In genomic region chr16:84820305-84820684, GRCh38 we compare ENCODE assay signal across 8 cellular contexts. TPM values are rescaled to one million over a fixed set of nuclear protein-coding genes. Genes with fewer than 3 reads are reported as not detected.
DNase-seq lines count a peak whose midpoint lies in the region; ATAC-seq, FAIRE-seq and TF ChIP-seq lines count a peak whose summit lies in the region.

No MANE protein-coding gene starts in this region.

- no peak for TF ChIP-seq POLR2A in K562 (conservative IDR thresholded peaks at IDR 0.05)

- no peak overlapping the region for H4K91ac ChIP-seq in mesenchymal stem cell (ENCODE audit: low read length)

- no peak overlapping the region for H2BK5ac ChIP-seq in mesenchymal stem cell (ENCODE audit: low read depth, low read length, poor library complexity, severe bottlenecking)

- peaks cover 13% of the 10 kb centered on the region for H3K4me1 Mint-ChIP-seq in activated T-cell treated with anti-CD3 and anti-CD28 coated beads, Interleukin-2, amount 50 U/mL, for 4 hours (ENCODE audit: low read depth)
- H3K4me1 Mint-ChIP-seq in type B pancreatic cell (ENCODE audit: unreplicated experiment): peaks cover 28% of the 10 kb centered on the region

- POLR2A ChIA-PET in K562 (lab: Yijun Ruan, JAX): interaction anchor here (0.6 to 1.0 kb wide), 3 partner anchors 13 to 85 kb away, joined by 3 to 4 read pairs (median 3); no protein-coding TSS in a partner anchor

- no TSS peak for BruUV-seq in K562 (replicated peaks; lab: Mats Ljungman, UMichigan)

- peaks cover 17% of the 10 kb centered on the region for H3K27me3 Mint-ChIP-seq in activated T-cell treated with anti-CD3 and anti-CD28 coated beads, Interleukin-2, amount 50 U/mL, for 4 hours (ENCODE audit: low read depth)
- H3K27me3 Mint-ChIP-seq in type B pancreatic cell: peaks cover 17% of the 10 kb centered on the region

- DNase-seq in activated T-cell treated with anti-CD3 and anti-CD28 coated beads, Interleukin-2, amount 50 U/mL, for 4 hours: no peak
- no peak for DNase-seq in activated T-cell treated with anti-CD3 and anti-CD28 coated beads, Interleukin-2, amount 50 U/mL, for 48 hours
- no peak for DNase-seq in K562 (ENCODE audit: extremely low read depth in 1 of 4, low spot score in 3 of 4)
- DNase-seq in mesenchymal stem cell: peak; percentile 52
- no peak for DNase-seq in type B pancreatic cell (ENCODE audit: extremely low spot score, unreplicated experiment)
- no peak for DNase-seq in SKM-1 treated with dmso at 0.1 percent for 144 hours (lab: John Stamatoyannopoulos, UW; ENCODE audit: unreplicated experiment)
- no peak for DNase-seq in Ammon's horn (ENCODE audit: low spot score)

- H3K9ac ChIP-seq in K562 (ENCODE audit: insufficient read depth in 1 of 2, low read depth in 2 of 2, low read length in 2 of 2): 0 out of 4 replicates have a peak overlapping the region, but pooled peaks of 1 of the 2 experiments have one; percentile 77
- H3K9ac ChIP-seq in mesenchymal stem cell (ENCODE audit: low read length): peak overlapping the region; percentile 58

- no peak overlapping the region for H2BK120ac ChIP-seq in mesenchymal stem cell (ENCODE audit: low read depth, low read length)

- H3K23ac ChIP-seq in mesenchymal stem cell (ENCODE audit: low read length in 2 of 2): no peak overlapping the region

- H3K27ac Mint-ChIP-seq in type B pancreatic cell: peak overlapping the region; percentile 91

- CTCF ChIA-PET in K562 (lab: Yijun Ruan, JAX; ENCODE audit: low intra/inter-chr PET ratio): no interaction called here

- H3K9me3 ChIP-seq in K562 (replicated peaks; ENCODE audit: control insufficient read depth, insufficient read depth, low read depth, low read length): no peaks in the 10 kb centered on the region
- no peaks in the 10 kb centered on the region for H3K9me3 ChIP-seq in mesenchymal stem cell (ENCODE audit: control insufficient read depth, low read length)

- H3K9me1 ChIP-seq in K562 (ENCODE audit: control insufficient read depth, insufficient read depth, low read length): no peaks in the 10 kb centered on the region

- TF ChIP-seq CTCF in K562 (IDR thresholded peaks at IDR 0.05 in 2 of 3, conservative IDR thresholded peaks at IDR 0.05 in 1 of 3; ENCODE audit: insufficient read depth in 2 of 3, low read depth in 1 of 3, low read length in 3 of 3) (no peak), type B pancreatic cell (conservative IDR thresholded peaks at IDR 0.05) (no peak)

- FAIRE-seq in K562 (lab: Jason Lieb, UNC): no peak

- peak overlapping the region in 1 of 2 experiments; percentile 89 for H3K14ac ChIP-seq in mesenchymal stem cell (ENCODE audit: low read length in 2 of 2)

- H3K9me3 Mint-ChIP-seq in activated T-cell treated with anti-CD3 and anti-CD28 coated beads, Interleukin-2, amount 50 U/mL, for 4 hours: no peaks in the 10 kb centered on the region
- no peaks in the 10 kb centered on the region for H3K9me3 Mint-ChIP-seq in type B pancreatic cell

- TF ChIP-seq RAD21 in K562 (CRISPR knock-in tag; conservative IDR thresholded peaks at IDR 0.05 in 1 of 2, IDR thresholded peaks at IDR 0.05 in 1 of 2): no peak

- no peak overlapping the region for H3K27ac ChIP-seq in K562 (ENCODE audit: extremely low read depth, low read depth, low read length)
- H3K27ac ChIP-seq in mesenchymal stem cell (ENCODE audit: low read length, poor library complexity, severe bottlenecking): no peak overlapping the region

- no peaks in the 10 kb centered on the region for H3K79me1 ChIP-seq in mesenchymal stem cell (replicated peaks; ENCODE audit: low read length, poor library complexity, severe bottlenecking)

- H3K36me3 Mint-ChIP-seq in activated T-cell treated with anti-CD3 and anti-CD28 coated beads, Interleukin-2, amount 50 U/mL, for 4 hours (ENCODE audit: insufficient read depth): no peaks in the 10 kb centered on the region
- no peaks in the 10 kb centered on the region for H3K36me3 Mint-ChIP-seq in type B pancreatic cell

- no peak overlapping the region for H2AK5ac ChIP-seq in mesenchymal stem cell (ENCODE audit: low read length, severe bottlenecking)

- in situ Hi-C loops in K562 (cut with MboI): no loop called here

- no peak for ATAC-seq in activated T-cell treated with anti-CD3 and anti-CD28 coated beads, Interleukin-2, amount 50 U/mL, for 4 hours
- ATAC-seq in K562: no peak
- ATAC-seq in GM19463 (IDR thresholded peaks at IDR 0.05; ENCODE audit: unreplicated experiment): no peak

- peaks cover 14% of the 10 kb centered on the region; the same call in 1 of the 2 replicates for H4K20me1 ChIP-seq in K562 (replicated peaks; ENCODE audit: control insufficient read depth, insufficient read depth, low read length)

- H3K27me3 ChIP-seq in K562 (ENCODE audit: control insufficient read depth in 2 of 2, insufficient read depth in 2 of 2, low read length in 2 of 2): peaks cover 52 to 80% of the 10 kb centered on the region in 2 experiments
- H3K27me3 ChIP-seq in mesenchymal stem cell (ENCODE audit: control insufficient read depth in 1 of 2, insufficient read depth in 1 of 2, low read length in 2 of 2): peaks cover 3% of the 10 kb centered on the region in 2 experiments

- H3K18ac ChIP-seq in mesenchymal stem cell (ENCODE audit: low read depth in 1 of 2, low read length in 2 of 2): peak overlapping the region; percentile 17 to 89

- intact Hi-C loops in K562 (cut with micrococcal nuclease): no loop called here

- no peak overlapping the region for H2BK15ac ChIP-seq in mesenchymal stem cell (ENCODE audit: low read depth, poor library complexity, severe bottlenecking)

- H3K4me3 Mint-ChIP-seq in activated T-cell treated with anti-CD3 and anti-CD28 coated beads, Interleukin-2, amount 50 U/mL, for 4 hours: peak overlapping the region; percentile 74
- H3K4me3 Mint-ChIP-seq in type B pancreatic cell: peak overlapping the region; percentile 92

- no peak for TF ChIP-seq EP300 in K562 (IDR thresholded peaks at IDR 0.05; ENCODE audit: low read length)

- 7% methylated on average over 8 of the region's 8 CpGs for WGBS in K562 (ENCODE audit: insufficient coverage, low coverage, missing lambda C conversion rate)
- WGBS in mesenchymal stem cell: 81% methylated on average over 8 of the region's 8 CpGs

- H3K4me3 ChIP-seq in K562 (no peak overlapping the region), mesenchymal stem cell (ENCODE audit: insufficient read depth in 1 of 2, low read depth in 1 of 2, low read length in 2 of 2) (peak overlapping the region; percentile 54 to 76)

- H2BK12ac ChIP-seq in mesenchymal stem cell (ENCODE audit: low read length in 2 of 2): no peak overlapping the region

- H3K36me3 ChIP-seq in K562 (ENCODE audit: control insufficient read depth, insufficient read depth, low read length) (no peaks in the 10 kb centered on the region), mesenchymal stem cell (ENCODE audit: control insufficient read depth in 1 of 2, insufficient read depth in 2 of 2, low read depth in 1 of 2, low read length in 2 of 2) (no peaks in the 10 kb centered on the region)

- peak overlapping the region; percentile 67; the same call in 1 of the 2 replicates for H3K4me2 ChIP-seq in K562 (ENCODE audit: insufficient read depth, low read length)
- H3K4me2 ChIP-seq in mesenchymal stem cell (ENCODE audit: low read length, poor library complexity, severe bottlenecking): peak overlapping the region; percentile 91

- H3K79me2 ChIP-seq in K562 (ENCODE audit: control insufficient read depth, insufficient read depth, low read length): no peaks in the 10 kb centered on the region

- H2AFZ ChIP-seq in K562 (ENCODE audit: low read depth, low read length) (no peak overlapping the region), mesenchymal stem cell (ENCODE audit: low read depth, low read length) (no peak overlapping the region)

- H3K4me1 ChIP-seq in K562 (replicated peaks in 1 of 2; ENCODE audit: control insufficient read depth in 2 of 2, insufficient read depth in 2 of 2, low read length in 2 of 2) (peaks cover 8 to 12% of the 10 kb centered on the region in 2 experiments; a peak in 2 of 5 replicates), mesenchymal stem cell (ENCODE audit: control insufficient read depth, insufficient read depth, low read depth, low read length) (peaks cover 13% of the 10 kb centered on the region)

- H3K4ac ChIP-seq in mesenchymal stem cell (ENCODE audit: low read depth in 1 of 2, low read length in 2 of 2): no peak overlapping the region

- no peak overlapping the region for H4K8ac ChIP-seq in mesenchymal stem cell (ENCODE audit: low read length)

TF ChIP-seq in K562, 482 proteins besides CTCF, POLR2A, EP300 and RAD21 (continues in another document):
- TF ChIP-seq THAP7 (CRISPR knock-in tag; IDR thresholded peaks at IDR 0.05): no peak
- TF ChIP-seq KLF1 (tag; IDR thresholded peaks at IDR 0.05): 0 out of 2 replicates have a peak, but pooled peaks have one; percentile 25

RNA-seq across cellular contexts. Expression of gene CRISPLD2, which starts 0.5 kb away (rescaled TPM):
- total RNA-seq in activated T-cell treated with anti-CD3 and anti-CD28 coated beads, Interleukin-2, amount 50 U/mL, for 4 hours: under 1 TPM; 0.11 to 0.57 (median 0.46) TPM
- 0.42 TPM in 1 of 2 replicates, not detected in the other for total RNA-seq in K562 (2011; cell fraction: chromatin; rRNA removed; ENCODE audit: low replicate concordance)
- total RNA-seq in K562 (2011; cell fraction: nucleolus; rRNA removed): 0.13 and 0.17 TPM in 2 replicates
- 0.31 TPM in 1 of 2 replicates, not detected in the other for total RNA-seq in K562 (2011; cell fraction: nucleoplasm; rRNA removed)
- total RNA-seq in K562 (2014; rRNA removed) (0.12 TPM in 1 of 2 replicates, not detected in the other), K562 (2014; rRNA removed; fragmentation: Illumina TruSeq; extraction: Trizol) (0.04 and 0.10 TPM in 2 replicates), K562 (2015; rRNA removed; fragmentation: Illumina TruSeq; extraction: Trizol) (not detected in 2 replicates), K562 (2021) (0.22 and 0.24 TPM in 2 replicates), type B pancreatic cell (ENCODE audit: low replicate concordance) (17.8 and 57.2 TPM in 2 replicates)
- polyA plus RNA-seq in K562 (2011; rRNA removed) (0.05 TPM in 1 of 2 replicates, not detected in the other), K562 (2014; fragmentation: Illumina TruSeq; extraction: Trizol) (0.03 and 0.06 TPM in 2 replicates), K562 (2014; fragmentation: Nextera tagmentation; extraction: Ambion mirVana) (under 1 TPM in 1 of 2 experiments, not detected in 1; 0.03 TPM), K562 (2014; rRNA removed) (0.08 TPM in 1 of 2 replicates, not detected in the other)
- 0.03 and 0.19 TPM in 2 replicates for polyA plus RNA-seq in K562 (2011; cell fraction: cytosol; rRNA removed)
- 0.34 TPM in 1 of 2 replicates, not detected in the other for polyA plus RNA-seq in K562 (2011; cell fraction: nucleus; rRNA removed)
- 0.07 and 0.16 TPM in 2 replicates for polyA plus RNA-seq in K562 (2012)
- polyA minus RNA-seq in K562 (2011; rRNA and poly(A)+ RNA removed): 0.04 and 0.06 TPM in 2 replicates
- polyA minus RNA-seq in K562 (2011; cell fraction: cytosol; rRNA and poly(A)+ RNA removed): not detected in 2 replicates
- polyA minus RNA-seq in K562 (2011; cell fraction: nucleus; rRNA and poly(A)+ RNA removed): 0.27 TPM in 1 of 2 replicates, not detected in the other
- 92.2 TPM for polyA plus RNA-seq in mesenchymal stem cell (2013, experiment 1 of 2)
- 91.8 TPM for polyA plus RNA-seq in mesenchymal stem cell (2013, experiment 2 of 2)

Comparison
In these comparisons a context has a peak if more than half of its experiments do, and no peak if none do; other contexts are left out.
1. RNA of gene CRISPLD2, which starts 0.5 kb away (total RNA-seq): 17.8 to 57.2 TPM in type B pancreatic cell; 0.11 to 0.57 TPM in activated T-cell treated with anti-CD3 and anti-CD28 coated beads, Interleukin-2, amount 50 U/mL, for 4 hours and 0.04 to 0.42 TPM in K562; every median in the first group is over 10 times any median in the second.